In the genomic region with DNA sequence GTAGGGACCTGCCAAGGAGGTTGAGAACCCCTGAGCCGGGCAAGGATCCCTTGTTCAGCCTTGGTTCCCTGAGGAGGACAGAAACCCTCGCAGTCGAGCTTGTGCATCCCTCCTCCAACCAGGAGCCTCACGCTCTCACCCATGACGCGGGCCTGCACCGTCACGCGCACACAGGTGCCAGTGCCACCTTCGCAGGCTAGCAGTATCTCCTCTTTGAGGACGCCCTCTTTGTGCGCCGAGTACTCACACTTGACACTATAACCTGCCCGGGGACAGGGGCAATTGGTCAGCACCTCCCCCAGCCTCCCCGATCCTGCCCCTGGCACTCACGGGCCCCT, we compare ENCODE assay signal across 1 cellular context.
TF ChIP-seq lines count a peak whose summit lies in the region.

No MANE protein-coding gene starts in this region.

TF ChIP-seq in IMR-90, 13 proteins besides CTCF, POLR2A, EP300 and RAD21:
- TF ChIP-seq MAZ (IDR thresholded peaks at IDR 0.05; ENCODE audit: borderline replicate concordance, low read depth, low read length) (no peak), SMC3 (IDR thresholded peaks at IDR 0.05; ENCODE audit: low read depth, low read length) (no peak), ELK1 (IDR thresholded peaks at IDR 0.05; ENCODE audit: borderline replicate concordance, low read depth, low read length) (no peak), NFE2L2 (IDR thresholded peaks at IDR 0.05; ENCODE audit: low read depth, low read length) (no peak), CEBPB (IDR thresholded peaks at IDR 0.05; ENCODE audit: low read depth, low read length) (no peak), RFX5 (IDR thresholded peaks at IDR 0.05; ENCODE audit: low read depth, low read length) (no peak), RCOR1 (IDR thresholded peaks at IDR 0.05; ENCODE audit: insufficient replicate concordance, low read length) (no peak), MAFK (IDR thresholded peaks at IDR 0.05; ENCODE audit: low read depth, low read length) (no peak), BHLHE40 (IDR thresholded peaks at IDR 0.05; ENCODE audit: low read depth, low read length) (no peak), CHD1 (IDR thresholded peaks at IDR 0.05; ENCODE audit: low read depth, low read length) (no peak)
